In genomic region chr12:124862768-124863408, GRCh38 we compare ENCODE assay signal across 1 cellular context.
TF ChIP-seq lines count a peak whose summit lies in the region.

No MANE protein-coding gene starts in this region.

TF ChIP-seq in HepG2, 621 proteins besides CTCF, POLR2A, EP300 and RAD21 (continued from another document and continues in another):
- TF ChIP-seq ZNF704 (CRISPR knock-in tag; IDR thresholded peaks at IDR 0.05; ENCODE audit: borderline replicate concordance) (no peak), PLSCR1 (CRISPR knock-in tag; IDR thresholded peaks at IDR 0.05; ENCODE audit: borderline replicate concordance) (no peak), CEBPG (CRISPR knock-in tag; IDR thresholded peaks at IDR 0.05) (no peak), NCOA2 (CRISPR knock-in tag; IDR thresholded peaks at IDR 0.05) (no peak), ZIK1 (CRISPR knock-in tag; IDR thresholded peaks at IDR 0.05; ENCODE audit: borderline replicate concordance, low read depth) (no peak), ZXDC (CRISPR knock-in tag; IDR thresholded peaks at IDR 0.05) (no peak), ZNF572 (CRISPR knock-in tag; IDR thresholded peaks at IDR 0.05) (no peak), ZNF564 (CRISPR knock-in tag; IDR thresholded peaks at IDR 0.05) (no peak), ZNF251 (CRISPR knock-in tag; IDR thresholded peaks at IDR 0.05) (no peak), ZBTB21 (CRISPR knock-in tag; IDR thresholded peaks at IDR 0.05) (no peak), RBAK (CRISPR knock-in tag; IDR thresholded peaks at IDR 0.05) (no peak), E2F2 (CRISPR knock-in tag; IDR thresholded peaks at IDR 0.05; ENCODE audit: borderline replicate concordance) (no peak), DNMT1 (CRISPR knock-in tag; IDR thresholded peaks at IDR 0.05) (no peak), TP53 (CRISPR knock-in tag; conservative IDR thresholded peaks at IDR 0.05) (no peak), ATF4 (CRISPR knock-in tag; IDR thresholded peaks at IDR 0.05) (no peak), ZFP62 (CRISPR knock-in tag; IDR thresholded peaks at IDR 0.05) (no peak), GABPB1 (CRISPR knock-in tag; IDR thresholded peaks at IDR 0.05) (no peak), MZF1 (CRISPR knock-in tag; IDR thresholded peaks at IDR 0.05; ENCODE audit: borderline replicate concordance) (no peak), HOMEZ (CRISPR knock-in tag; IDR thresholded peaks at IDR 0.05; ENCODE audit: low read depth) (no peak), TERF1 (CRISPR knock-in tag; IDR thresholded peaks at IDR 0.05) (no peak), ZNF766 (CRISPR knock-in tag; IDR thresholded peaks at IDR 0.05; ENCODE audit: borderline replicate concordance) (no peak), TRAFD1 (CRISPR knock-in tag; IDR thresholded peaks at IDR 0.05; ENCODE audit: borderline replicate concordance) (no peak), REL (CRISPR knock-in tag; conservative IDR thresholded peaks at IDR 0.05) (no peak), HMG20A (CRISPR knock-in tag; IDR thresholded peaks at IDR 0.05; ENCODE audit: borderline replicate concordance) (no peak), HES4 (CRISPR knock-in tag; IDR thresholded peaks at IDR 0.05; ENCODE audit: borderline replicate concordance) (no peak), ZNF777 (CRISPR knock-in tag; IDR thresholded peaks at IDR 0.05) (no peak), XRCC5 (optimal IDR thresholded peaks at IDR 0.05; ENCODE audit: low read length) (no peak), IRX3 (CRISPR knock-in tag; IDR thresholded peaks at IDR 0.05; ENCODE audit: borderline replicate concordance, low read depth) (no peak), FOXM1 (CRISPR knock-in tag; IDR thresholded peaks at IDR 0.05) (no peak), ZNF776 (CRISPR knock-in tag; IDR thresholded peaks at IDR 0.05) (no peak), ZNF354B (CRISPR knock-in tag; IDR thresholded peaks at IDR 0.05) (no peak), GPN1 (CRISPR knock-in tag; IDR thresholded peaks at IDR 0.05; ENCODE audit: borderline replicate concordance) (no peak)
- TF ChIP-seq, protein P1, sequence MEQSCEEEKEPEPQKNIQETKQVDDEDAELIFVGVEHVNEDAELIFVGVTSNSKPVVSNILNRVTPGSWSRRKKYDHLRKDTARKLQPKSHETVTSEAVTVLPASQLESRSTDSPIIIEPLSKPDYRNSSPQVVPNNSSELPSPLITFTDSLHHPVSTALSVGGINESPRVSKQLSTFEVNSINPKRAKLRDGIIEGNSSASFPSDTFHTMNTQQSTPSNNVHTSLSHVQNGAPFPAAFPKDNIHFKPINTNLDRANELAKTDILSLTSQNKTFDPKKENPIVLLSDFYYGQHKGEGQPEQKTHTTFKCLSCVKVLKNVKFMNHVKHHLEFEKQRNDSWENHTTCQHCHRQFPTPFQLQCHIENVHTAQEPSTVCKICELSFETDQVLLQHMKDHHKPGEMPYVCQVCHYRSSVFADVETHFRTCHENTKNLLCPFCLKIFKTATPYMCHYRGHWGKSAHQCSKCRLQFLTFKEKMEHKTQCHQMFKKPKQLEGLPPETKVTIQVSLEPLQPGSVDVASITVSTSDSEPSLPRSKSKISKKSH (CRISPR knock-in tag; IDR thresholded peaks at IDR 0.05; ENCODE audit: borderline replicate concordance), result no peak
- TF ChIP-seq, protein P2, sequence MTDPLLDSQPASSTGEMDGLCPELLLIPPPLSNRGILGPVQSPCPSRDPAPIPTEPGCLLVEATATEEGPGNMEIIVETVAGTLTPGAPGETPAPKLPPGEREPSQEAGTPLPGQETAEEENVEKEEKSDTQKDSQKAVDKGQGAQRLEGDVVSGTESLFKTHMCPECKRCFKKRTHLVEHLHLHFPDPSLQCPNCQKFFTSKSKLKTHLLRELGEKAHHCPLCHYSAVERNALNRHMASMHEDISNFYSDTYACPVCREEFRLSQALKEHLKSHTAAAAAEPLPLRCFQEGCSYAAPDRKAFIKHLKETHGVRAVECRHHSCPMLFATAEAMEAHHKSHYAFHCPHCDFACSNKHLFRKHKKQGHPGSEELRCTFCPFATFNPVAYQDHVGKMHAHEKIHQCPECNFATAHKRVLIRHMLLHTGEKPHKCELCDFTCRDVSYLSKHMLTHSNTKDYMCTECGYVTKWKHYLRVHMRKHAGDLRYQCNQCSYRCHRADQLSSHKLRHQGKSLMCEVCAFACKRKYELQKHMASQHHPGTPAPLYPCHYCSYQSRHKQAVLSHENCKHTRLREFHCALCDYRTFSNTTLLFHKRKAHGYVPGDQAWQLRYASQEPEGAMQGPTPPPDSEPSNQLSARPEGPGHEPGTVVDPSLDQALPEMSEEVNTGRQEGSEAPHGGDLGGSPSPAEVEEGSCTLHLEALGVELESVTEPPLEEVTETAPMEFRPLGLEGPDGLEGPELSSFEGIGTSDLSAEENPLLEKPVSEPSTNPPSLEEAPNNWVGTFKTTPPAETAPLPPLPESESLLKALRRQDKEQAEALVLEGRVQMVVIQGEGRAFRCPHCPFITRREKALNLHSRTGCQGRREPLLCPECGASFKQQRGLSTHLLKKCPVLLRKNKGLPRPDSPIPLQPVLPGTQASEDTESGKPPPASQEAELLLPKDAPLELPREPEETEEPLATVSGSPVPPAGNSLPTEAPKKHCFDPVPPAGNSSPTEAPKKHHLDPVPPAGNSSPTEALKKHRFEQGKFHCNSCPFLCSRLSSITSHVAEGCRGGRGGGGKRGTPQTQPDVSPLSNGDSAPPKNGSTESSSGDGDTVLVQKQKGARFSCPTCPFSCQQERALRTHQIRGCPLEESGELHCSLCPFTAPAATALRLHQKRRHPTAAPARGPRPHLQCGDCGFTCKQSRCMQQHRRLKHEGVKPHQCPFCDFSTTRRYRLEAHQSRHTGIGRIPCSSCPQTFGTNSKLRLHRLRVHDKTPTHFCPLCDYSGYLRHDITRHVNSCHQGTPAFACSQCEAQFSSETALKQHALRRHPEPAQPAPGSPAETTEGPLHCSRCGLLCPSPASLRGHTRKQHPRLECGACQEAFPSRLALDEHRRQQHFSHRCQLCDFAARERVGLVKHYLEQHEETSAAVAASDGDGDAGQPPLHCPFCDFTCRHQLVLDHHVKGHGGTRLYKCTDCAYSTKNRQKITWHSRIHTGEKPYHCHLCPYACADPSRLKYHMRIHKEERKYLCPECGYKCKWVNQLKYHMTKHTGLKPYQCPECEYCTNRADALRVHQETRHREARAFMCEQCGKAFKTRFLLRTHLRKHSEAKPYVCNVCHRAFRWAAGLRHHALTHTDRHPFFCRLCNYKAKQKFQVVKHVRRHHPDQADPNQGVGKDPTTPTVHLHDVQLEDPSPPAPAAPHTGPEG (CRISPR knock-in tag; IDR thresholded peaks at IDR 0.05), result no peak
- TF ChIP-seq, protein P3, sequence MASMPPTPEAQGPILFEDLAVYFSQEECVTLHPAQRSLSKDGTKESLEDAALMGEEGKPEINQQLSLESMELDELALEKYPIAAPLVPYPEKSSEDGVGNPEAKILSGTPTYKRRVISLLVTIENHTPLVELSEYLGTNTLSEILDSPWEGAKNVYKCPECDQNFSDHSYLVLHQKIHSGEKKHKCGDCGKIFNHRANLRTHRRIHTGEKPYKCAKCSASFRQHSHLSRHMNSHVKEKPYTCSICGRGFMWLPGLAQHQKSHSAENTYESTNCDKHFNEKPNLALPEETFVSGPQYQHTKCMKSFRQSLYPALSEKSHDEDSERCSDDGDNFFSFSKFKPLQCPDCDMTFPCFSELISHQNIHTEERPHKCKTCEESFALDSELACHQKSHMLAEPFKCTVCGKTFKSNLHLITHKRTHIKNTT (CRISPR knock-in tag; IDR thresholded peaks at IDR 0.05), result no peak
- TF ChIP-seq, protein P4, sequence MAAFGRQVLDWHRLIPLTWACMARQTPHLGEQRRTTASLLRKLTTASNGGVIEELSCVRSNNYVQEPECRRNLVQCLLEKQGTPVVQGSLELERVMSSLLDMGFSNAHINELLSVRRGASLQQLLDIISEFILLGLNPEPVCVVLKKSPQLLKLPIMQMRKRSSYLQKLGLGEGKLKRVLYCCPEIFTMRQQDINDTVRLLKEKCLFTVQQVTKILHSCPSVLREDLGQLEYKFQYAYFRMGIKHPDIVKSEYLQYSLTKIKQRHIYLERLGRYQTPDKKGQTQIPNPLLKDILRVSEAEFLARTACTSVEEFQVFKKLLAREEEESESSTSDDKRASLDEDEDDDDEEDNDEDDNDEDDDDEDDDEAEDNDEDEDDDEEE (CRISPR knock-in tag; IDR thresholded peaks at IDR 0.05), result no peak
